11 cellular contexts compared by ENCODE assay signal in the genomic region with DNA sequence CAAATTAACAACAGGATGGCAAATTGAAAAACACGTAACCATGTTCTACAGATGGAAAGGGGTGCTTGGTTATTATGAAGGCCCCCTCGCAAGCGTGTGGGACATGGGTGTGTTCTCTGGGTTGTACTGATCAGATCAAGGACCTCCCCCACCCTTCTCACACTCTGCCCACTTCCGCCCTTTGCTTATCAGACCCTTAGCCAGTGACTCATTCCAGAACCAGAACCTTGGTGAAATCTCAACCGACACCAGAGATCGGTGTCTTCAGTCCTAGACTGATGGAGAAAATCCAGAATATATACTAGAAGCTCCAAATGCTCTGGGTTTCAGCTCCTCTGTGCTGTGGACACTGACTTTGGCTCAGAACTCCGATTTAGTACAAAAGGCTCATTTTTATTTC.
A peak's percentile ranks its signal among the peaks of the same experiment; 100 is the strongest.
DNase-seq lines count a peak whose midpoint lies in the region; ATAC-seq, FAIRE-seq and TF ChIP-seq lines count a peak whose summit lies in the region.
"Had no signal": no experiment of that assay in that cellular context is flagged by ENCODE, and none has a peak within 500 bp of the region (broad histone marks: within the 10 kb centered on the region; RNA-seq: fewer than 3 reads in every experiment).

No MANE protein-coding gene starts in this region.

- POLR2A ChIA-PET in K562 (lab: Yijun Ruan, JAX) = interaction anchor here (0.6 kb wide), 1 partner anchor 13 kb away, joined by 3 read pairs; no protein-coding TSS in a partner anchor

- in situ Hi-C loops in K562 (cut with MboI) = no loop called here
- in situ Hi-C loops in G401 (cut with HindIII; ENCODE audit: low sequenced_read_pairs) = no loop called here

- DNase-seq in K562 (ENCODE audit: extremely low read depth in 1 of 4, low spot score in 3 of 4) = no peak
- DNase-seq in G401 (ENCODE audit: low spot score) = no peak
- no peak for DNase-seq in T-helper 9 cell
- no peak for DNase-seq in tibial nerve (ENCODE audit: low spot score in 2 of 2)
- DNase-seq in adrenal gland = no peak
- DNase-seq: GDM1, NCI-H510A treated with DMSO at 0.1 percent for 48 hours had no signal

- TF ChIP-seq EP300 in K562 (IDR thresholded peaks at IDR 0.05; ENCODE audit: low read length) = no peak
- TF ChIP-seq EP300 in tibial nerve (IDR thresholded peaks at IDR 0.05) = no peak

- H3K27me3 ChIP-seq in K562 (ENCODE audit: control insufficient read depth in 2 of 2, insufficient read depth in 2 of 2, low read length in 2 of 2) (no peaks in the 10 kb centered on the region), tibial nerve (no peaks in the 10 kb centered on the region), adrenal gland (no peaks in the 10 kb centered on the region)

- H3K9ac ChIP-seq in K562 (ENCODE audit: insufficient read depth in 1 of 2, low read depth in 2 of 2, low read length in 2 of 2) = no peak overlapping the region

- H3K36me3 ChIP-seq in K562 (ENCODE audit: control insufficient read depth, insufficient read depth, low read length) (no peaks in the 10 kb centered on the region), tibial nerve (no peaks in the 10 kb centered on the region), adrenal gland (replicated peaks in 1 of 2) (no peaks in the 10 kb centered on the region)

- H3K27ac ChIP-seq in K562 (ENCODE audit: extremely low read depth, low read depth, low read length) (no peak overlapping the region), tibial nerve (no peak overlapping the region), adrenal gland (no peak overlapping the region)
- H3K27ac ChIP-seq: epithelial cell of prostate had no signal

- CTCF ChIA-PET in K562 (lab: Yijun Ruan, JAX; ENCODE audit: low intra/inter-chr PET ratio) = no interaction called here

- intact Hi-C loops in K562 (cut with micrococcal nuclease) = no loop called here
- intact Hi-C loops in adrenal gland (cut with DNase I) = no loop called here

- 2% methylated on average over 7 of the region's 7 CpGs for WGBS in K562 (ENCODE audit: insufficient coverage, low coverage, missing lambda C conversion rate)
- WGBS in tibial nerve, 2 donors = 80 to 89% methylated on average over 7 of the region's 7 CpGs
- 73 to 78% (median 74%) methylated on average over 7 of the region's 7 CpGs for WGBS in adrenal gland, 4 donors

- no peak for TF ChIP-seq RAD21 in K562 (CRISPR knock-in tag; conservative IDR thresholded peaks at IDR 0.05 in 1 of 2, IDR thresholded peaks at IDR 0.05 in 1 of 2)

- H3K4me1 ChIP-seq in K562 (replicated peaks in 1 of 2; ENCODE audit: control insufficient read depth in 2 of 2, insufficient read depth in 2 of 2, low read length in 2 of 2) (no peaks in the 10 kb centered on the region), tibial nerve (no peaks in the 10 kb centered on the region), adrenal gland (replicated peaks in 1 of 2) (no peaks in the 10 kb centered on the region)

- TF ChIP-seq CTCF in K562 (IDR thresholded peaks at IDR 0.05 in 2 of 3, conservative IDR thresholded peaks at IDR 0.05 in 1 of 3; ENCODE audit: insufficient read depth in 2 of 3, low read depth in 1 of 3, low read length in 3 of 3) (no peak), tibial nerve (IDR thresholded peaks at IDR 0.05) (no peak), adrenal gland (IDR thresholded peaks at IDR 0.05) (no peak)

- no peak overlapping the region for H3K4me2 ChIP-seq in K562 (ENCODE audit: insufficient read depth, low read length)

- no TSS peak for BruUV-seq in K562 (replicated peaks; lab: Mats Ljungman, UMichigan)

- no peaks in the 10 kb centered on the region for H3K9me3 ChIP-seq in K562 (replicated peaks; ENCODE audit: control insufficient read depth, insufficient read depth, low read depth, low read length)
- H3K9me3 ChIP-seq in tibial nerve = no peaks in the 10 kb centered on the region
- no peaks in the 10 kb centered on the region for H3K9me3 ChIP-seq in adrenal gland (replicated peaks in 1 of 3)

- no peak for FAIRE-seq in K562 (lab: Jason Lieb, UNC)

- H3K4me3 ChIP-seq in K562 = no peak overlapping the region
- H3K4me3 ChIP-seq in tibial nerve = no peak overlapping the region
- no peak overlapping the region for H3K4me3 ChIP-seq in adrenal gland

- no peaks in the 10 kb centered on the region for H3K9me1 ChIP-seq in K562 (ENCODE audit: control insufficient read depth, insufficient read depth, low read length)

- H4K20me1 ChIP-seq in K562 (replicated peaks; ENCODE audit: control insufficient read depth, insufficient read depth, low read length) = no peaks in the 10 kb centered on the region; the same call in 1 of the 2 replicates

- TF ChIP-seq POLR2A in K562 (conservative IDR thresholded peaks at IDR 0.05) (no peak), tibial nerve (IDR thresholded peaks at IDR 0.05) (no peak), adrenal gland (IDR thresholded peaks at IDR 0.05) (no peak)

- no peak overlapping the region for H2AFZ ChIP-seq in K562 (ENCODE audit: low read depth, low read length)

- H3K79me2 ChIP-seq in K562 (ENCODE audit: control insufficient read depth, insufficient read depth, low read length) = no peaks in the 10 kb centered on the region

- ATAC-seq in GM18861 (IDR thresholded peaks at IDR 0.05; ENCODE audit: unreplicated experiment) = peak; percentile 42
- peak; percentile 41 for ATAC-seq in GM21619 (IDR thresholded peaks at IDR 0.05; ENCODE audit: unreplicated experiment)
- ATAC-seq in HG03565 (IDR thresholded peaks at IDR 0.05; ENCODE audit: unreplicated experiment) = peak; percentile 64
- no peak for ATAC-seq in K562

TF ChIP-seq in K562, 482 proteins besides CTCF, POLR2A, EP300 and RAD21:
- no peak for TF ChIP-seq MYBL2 (IDR thresholded peaks at IDR 0.05; ENCODE audit: low read depth)
- no peak for TF ChIP-seq MYBL2 (CRISPR knock-in tag; IDR thresholded peaks at IDR 0.05; ENCODE audit: borderline replicate concordance)
- 0 out of 2 replicates have a peak, but pooled peaks have one; percentile 12 for TF ChIP-seq JUND (IDR thresholded peaks at IDR 0.05; ENCODE audit: borderline replicate concordance, low read depth, low read length)
- TF ChIP-seq JUND (tag; IDR thresholded peaks at IDR 0.05; ENCODE audit: borderline replicate concordance, low read depth, low read length) = no peak; the same call in 2 of the 3 replicates
